Comparison of ENCODE assay signal across 1 cellular context in genomic region chr16:24611310-24611709, GRCh38.
TF ChIP-seq lines count a peak whose summit lies in the region.

No MANE protein-coding gene starts in this region.

TF ChIP-seq in SK-N-SH, 30 proteins besides CTCF, POLR2A, EP300 and RAD21 (continued from another document):
- TF ChIP-seq RXRA (IDR thresholded peaks at IDR 0.05; ENCODE audit: borderline replicate concordance, low read depth) (no peak), MXI1 (IDR thresholded peaks at IDR 0.05; ENCODE audit: low read depth, low read length) (no peak), USF2 (IDR thresholded peaks at IDR 0.05; ENCODE audit: borderline replicate concordance, low read depth, low read length) (no peak)
- TF ChIP-seq, protein P1, sequence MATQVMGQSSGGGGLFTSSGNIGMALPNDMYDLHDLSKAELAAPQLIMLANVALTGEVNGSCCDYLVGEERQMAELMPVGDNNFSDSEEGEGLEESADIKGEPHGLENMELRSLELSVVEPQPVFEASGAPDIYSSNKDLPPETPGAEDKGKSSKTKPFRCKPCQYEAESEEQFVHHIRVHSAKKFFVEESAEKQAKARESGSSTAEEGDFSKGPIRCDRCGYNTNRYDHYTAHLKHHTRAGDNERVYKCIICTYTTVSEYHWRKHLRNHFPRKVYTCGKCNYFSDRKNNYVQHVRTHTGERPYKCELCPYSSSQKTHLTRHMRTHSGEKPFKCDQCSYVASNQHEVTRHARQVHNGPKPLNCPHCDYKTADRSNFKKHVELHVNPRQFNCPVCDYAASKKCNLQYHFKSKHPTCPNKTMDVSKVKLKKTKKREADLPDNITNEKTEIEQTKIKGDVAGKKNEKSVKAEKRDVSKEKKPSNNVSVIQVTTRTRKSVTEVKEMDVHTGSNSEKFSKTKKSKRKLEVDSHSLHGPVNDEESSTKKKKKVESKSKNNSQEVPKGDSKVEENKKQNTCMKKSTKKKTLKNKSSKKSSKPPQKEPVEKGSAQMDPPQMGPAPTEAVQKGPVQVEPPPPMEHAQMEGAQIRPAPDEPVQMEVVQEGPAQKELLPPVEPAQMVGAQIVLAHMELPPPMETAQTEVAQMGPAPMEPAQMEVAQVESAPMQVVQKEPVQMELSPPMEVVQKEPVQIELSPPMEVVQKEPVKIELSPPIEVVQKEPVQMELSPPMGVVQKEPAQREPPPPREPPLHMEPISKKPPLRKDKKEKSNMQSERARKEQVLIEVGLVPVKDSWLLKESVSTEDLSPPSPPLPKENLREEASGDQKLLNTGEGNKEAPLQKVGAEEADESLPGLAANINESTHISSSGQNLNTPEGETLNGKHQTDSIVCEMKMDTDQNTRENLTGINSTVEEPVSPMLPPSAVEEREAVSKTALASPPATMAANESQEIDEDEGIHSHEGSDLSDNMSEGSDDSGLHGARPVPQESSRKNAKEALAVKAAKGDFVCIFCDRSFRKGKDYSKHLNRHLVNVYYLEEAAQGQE (IDR thresholded peaks at IDR 0.05; ENCODE audit: low read depth, low read length): no peak
TF ChIP-seq in SK-N-SH: peak in this region for 0.
